In the genomic region with DNA sequence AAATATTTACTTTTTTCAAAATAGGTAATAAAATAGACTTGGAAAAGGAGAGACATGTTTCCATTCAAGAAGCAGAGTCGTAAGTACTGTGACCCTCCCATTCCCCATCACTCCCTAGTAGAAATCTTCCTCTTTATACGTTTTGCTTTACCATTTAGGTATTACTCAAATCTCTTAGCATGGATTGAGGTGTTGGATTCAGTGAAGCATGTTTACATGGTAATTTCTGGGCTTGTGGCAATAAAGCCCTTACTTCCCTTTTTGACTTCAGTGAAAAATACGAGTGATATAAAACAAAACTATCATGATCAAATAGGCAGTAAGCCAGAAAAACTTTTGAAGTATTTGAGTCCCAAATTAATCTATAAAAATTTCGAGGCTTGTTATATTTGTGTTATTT, we compare ENCODE assay signal across 16 cellular contexts. TPM values are rescaled to one million over a fixed set of nuclear protein-coding genes. Genes with fewer than 3 reads are reported as not detected.
DNase-seq lines count a peak whose midpoint lies in the region; ATAC-seq and TF ChIP-seq lines count a peak whose summit lies in the region.
"Had no signal": no experiment of that assay in that cellular context is flagged by ENCODE, and none has a peak within 500 bp of the region (broad histone marks: within the 10 kb centered on the region; RNA-seq: fewer than 3 reads in every experiment).

No MANE protein-coding gene starts in this region.

- CTCF ChIA-PET in activated B cell treated with CpG ODN at 0.5 μM for 24 hours (lab: Charles Lee), result no interaction called here

- peaks cover 62% of the 10 kb centered on the region for H3K36me3 Mint-ChIP-seq in activated B cell treated with CpG ODN at 0.5 μM for 24 hours (ENCODE audit: low read depth)

- peak; percentile 67 for ATAC-seq in GM18502 (IDR thresholded peaks at IDR 0.05; ENCODE audit: poor library complexity, unreplicated experiment)
- ATAC-seq in HG02642 (IDR thresholded peaks at IDR 0.05; ENCODE audit: poor library complexity, unreplicated experiment), result peak; percentile 55
- peak; percentile 56 for ATAC-seq in HG03571 (IDR thresholded peaks at IDR 0.05; ENCODE audit: unreplicated experiment)
- ATAC-seq in activated B cell treated with CpG ODN at 0.5 μM for 24 hours (ENCODE audit: low read depth), result peak; percentile 88
- no peak for ATAC-seq in GM18519 (IDR thresholded peaks at IDR 0.05; ENCODE audit: low FRiP score, unreplicated experiment)
- ATAC-seq: left ventricle myocardium superior had no signal

- intact Hi-C loops in activated B cell treated with CpG ODN at 0.5 μM for 24 hours (cut with micrococcal nuclease), result loop anchor here (1.0 to 5.0 kb wide), 5 partner anchors 9 to 565 kb away; a partner anchor contains a TSS

- H3K9me3 Mint-ChIP-seq in activated B cell treated with CpG ODN at 0.5 μM for 24 hours, result no peaks in the 10 kb centered on the region
- H3K9me3 Mint-ChIP-seq: activated T-helper 1 cell treated with anti-CD3 and anti-CD28 coated beads, Interleukin-12 subunit alpha, Interleukin-12 subunit beta, Interleukin-2, Interleukin-4 antibody, amounts not matched to agents 30 ng/mL and 10 ng/mL and 1 ng/mL, durations not matched to agents 14 hours and 24 hours and 36 hours; nephron; T-helper 1 cell treated with Interleukin-12 subunit alpha and Interleukin-12 subunit beta and Interleukin-4 antibody, amounts not matched to agents 30 μg/mL and 1 μg/mL, for 36 hours had no signal

- POLR2A ChIA-PET in activated B cell treated with CpG ODN at 0.5 μM for 24 hours (lab: Charles Lee), result no interaction called here

- no peak overlapping the region for H3K4me3 Mint-ChIP-seq in activated B cell treated with CpG ODN at 0.5 μM for 24 hours
- H3K4me3 Mint-ChIP-seq: activated T-helper 1 cell treated with anti-CD3 and anti-CD28 coated beads, Interleukin-12 subunit alpha, Interleukin-12 subunit beta, Interleukin-2, Interleukin-4 antibody, amounts not matched to agents 30 ng/mL and 10 ng/mL and 1 ng/mL, durations not matched to agents 14 hours and 24 hours and 36 hours; nephron; T-helper 1 cell treated with Interleukin-12 subunit alpha and Interleukin-12 subunit beta and Interleukin-4 antibody, amounts not matched to agents 30 μg/mL and 1 μg/mL, for 36 hours had no signal

- no peaks in the 10 kb centered on the region for H3K27me3 Mint-ChIP-seq in activated B cell treated with CpG ODN at 0.5 μM for 24 hours

- TF ChIP-seq CTCF in activated B cell treated with CpG ODN at 0.5 μM for 24 hours (IDR thresholded peaks at IDR 0.05), result no peak

- DNase-seq in activated B cell treated with CpG ODN at 0.5 μM for 24 hours, result no peak
- DNase-seq in mesenteric fat pad (ENCODE audit: low spot score), result no peak
- DNase-seq in SW480 (ENCODE audit: low spot score), result no peak
- DNase-seq in NCI-H187 (lab: John Stamatoyannopoulos, UW), result no peak
- DNase-seq: activated CD4-positive, alpha-beta T cell treated with anti-CD3 and anti-CD28 coated beads, Interleukin-2, amount 50 U/mL, for 1 hour; esophagus squamous epithelium; left ventricle myocardium superior; Peyer's patch; stimulated activated CD4-positive, alpha-beta T cell treated with anti-CD3 and anti-CD28 coated beads, Interleukin-2, amount 100 ng/mL, for 24 hours had no signal

- H3K4me1 Mint-ChIP-seq in activated B cell treated with CpG ODN at 0.5 μM for 24 hours, result peaks cover 19% of the 10 kb centered on the region
- H3K4me1 Mint-ChIP-seq: nephron had no signal

- no peak overlapping the region for H3K27ac Mint-ChIP-seq in activated B cell treated with CpG ODN at 0.5 μM for 24 hours
- H3K27ac Mint-ChIP-seq: activated T-helper 1 cell treated with anti-CD3 and anti-CD28 coated beads, Interleukin-12 subunit alpha, Interleukin-12 subunit beta, Interleukin-2, Interleukin-4 antibody, amounts not matched to agents 30 ng/mL and 10 ng/mL and 1 ng/mL, durations not matched to agents 14 hours and 24 hours and 36 hours; nephron; T-helper 1 cell treated with Interleukin-12 subunit alpha and Interleukin-12 subunit beta and Interleukin-4 antibody, amounts not matched to agents 30 μg/mL and 1 μg/mL, for 36 hours had no signal

RNA-seq across cellular contexts. Expression of a gene that starts 27.3 kb away (rescaled TPM):
- total RNA-seq in activated B cell treated with CpG ODN at 0.5 μM for 24 hours (112 and 121 TPM in 2 replicates), mesenteric fat pad (99.5 TPM)

RNA-seq across cellular contexts. Expression of a gene that starts 57.6 kb away (rescaled TPM):
- total RNA-seq in activated B cell treated with CpG ODN at 0.5 μM for 24 hours (36.0 and 40.1 TPM in 2 replicates), mesenteric fat pad (61.7 TPM)
